ENCODE assay signal across 8 cellular contexts in genomic region chr1:147496571-147496970, GRCh38. TPM values are rescaled to one million over a fixed set of nuclear protein-coding genes. Genes with fewer than 3 reads are reported as not detected.
A peak's percentile ranks its signal among the peaks of the same experiment; 100 is the strongest.
DNase-seq lines count a peak whose midpoint lies in the region; ATAC-seq and TF ChIP-seq lines count a peak whose summit lies in the region.

No MANE protein-coding gene starts in this region.

- no peak overlapping the region for H2AFZ ChIP-seq in DND-41 (ENCODE audit: low read depth, low read length)
- no peak overlapping the region for H2AFZ ChIP-seq in osteoblast (ENCODE audit: low read length)

- H3K9me3 ChIP-seq in DND-41 (ENCODE audit: insufficient read depth, low read length, severe bottlenecking): no peaks in the 10 kb centered on the region
- H3K9me3 ChIP-seq in osteoblast (ENCODE audit: low read depth, low read length): no peaks in the 10 kb centered on the region

- H3K79me2 ChIP-seq in DND-41 (ENCODE audit: insufficient read depth, low read length) (no peaks in the 10 kb centered on the region), osteoblast (ENCODE audit: insufficient read depth, low read length) (no peaks in the 10 kb centered on the region)

- no peak overlapping the region for H3K9ac ChIP-seq in DND-41 (ENCODE audit: low read depth, low read length)

- H3K4me2 ChIP-seq in DND-41 (ENCODE audit: insufficient read depth, low read length) (no peak overlapping the region), osteoblast (ENCODE audit: insufficient read depth, low read length) (no peak overlapping the region)

- H3K36me3 ChIP-seq in DND-41 (ENCODE audit: insufficient read depth, low read length) (no peaks in the 10 kb centered on the region), osteoblast (ENCODE audit: insufficient read depth, low read length) (no peaks in the 10 kb centered on the region)

- H4K20me1 ChIP-seq in DND-41 (ENCODE audit: insufficient read depth, low read length) (no peaks in the 10 kb centered on the region), osteoblast (ENCODE audit: insufficient read depth, low read length) (no peaks in the 10 kb centered on the region)

- H3K27ac ChIP-seq in DND-41 (ENCODE audit: low read length) (no peak overlapping the region), dorsolateral prefrontal cortex (peak overlapping the region in 3 of 59 donors; percentile 3 to 21 (median 18)), osteoblast (ENCODE audit: low read depth, low read length) (no peak overlapping the region)

- H3K27me3 ChIP-seq in DND-41 (ENCODE audit: insufficient read depth, low read length, poor library complexity): no peaks in the 10 kb centered on the region
- no peaks in the 10 kb centered on the region for H3K27me3 ChIP-seq in dorsolateral prefrontal cortex
- H3K27me3 ChIP-seq in osteoblast (ENCODE audit: insufficient read depth, low read length): no peaks in the 10 kb centered on the region

- H3K4me1 ChIP-seq in DND-41 (ENCODE audit: insufficient read depth, low read length) (peaks cover 3% of the 10 kb centered on the region; the same call in 1 of the 2 replicates), osteoblast (ENCODE audit: insufficient read depth, low read length) (no peaks in the 10 kb centered on the region)

- TF ChIP-seq CTCF in DND-41 (IDR thresholded peaks at IDR 0.05; ENCODE audit: borderline replicate concordance, extremely low read depth, low read length, poor library complexity, severe bottlenecking): peak; percentile 20
- TF ChIP-seq CTCF in dorsolateral prefrontal cortex (IDR thresholded peaks at IDR 0.05 in 54 of 56, conservative IDR thresholded peaks at IDR 0.05 in 2 of 56; ENCODE audit: low read depth in 1 of 56, partially characterized antibody in 56 of 56): peak in 36 of 56 donors; percentile 15 to 53 (median 30)
- peak; percentile 54 for TF ChIP-seq CTCF in osteoblast (IDR thresholded peaks at IDR 0.05; ENCODE audit: extremely low read depth, low read depth, low read length)

- no peak for DNase-seq in DND-41
- DNase-seq in M059J (ENCODE audit: low read depth): peak; percentile 31
- DNase-seq in dorsolateral prefrontal cortex: peak in 5 of 10 donors; percentile 10 to 50 (median 22)
- DNase-seq in osteoblast (ENCODE audit: insufficient read length, low spot score, missing footprints): peak; percentile 77
- DNase-seq in dedifferentiated amniotic fluid mesenchymal stem cell (ENCODE audit: extremely low spot score): no peak
- no peak for DNase-seq in stimulated activated CD8-positive, alpha-beta memory T cell treated with anti-CD3 and anti-CD28 coated beads, Interleukin-4, amount 100 ng/mL, for 48 hours

- intact Hi-C loops in dorsolateral prefrontal cortex (cut with DNase I): loop anchor here (5.0 to 10.0 kb wide), 4 partner anchors 46 to 398 kb away; partner anchors contain the start of gene BCL9 (in 2 of the 2)

- ATAC-seq in DND-41 (ENCODE audit: insufficient read depth, low read depth) (no peak), GM21515 (IDR thresholded peaks at IDR 0.05; ENCODE audit: unreplicated experiment) (no peak), HG03521 (IDR thresholded peaks at IDR 0.05; ENCODE audit: unreplicated experiment) (no peak)

- H3K4me3 ChIP-seq in DND-41 (ENCODE audit: low read depth in 1 of 2, low read length in 2 of 2): no peak overlapping the region
- H3K4me3 ChIP-seq in dorsolateral prefrontal cortex: no peak overlapping the region
- no peak overlapping the region for H3K4me3 ChIP-seq in osteoblast (ENCODE audit: insufficient read depth, low read length)

RNA-seq across cellular contexts. Expression of gene BCL9, which starts 44.7 kb away (rescaled TPM):
- total RNA-seq in M059J (2014; rRNA removed; shearing (Covaris generic)): 8.8 and 18.1 TPM in 2 replicates
- total RNA-seq in dorsolateral prefrontal cortex (10 to 100 TPM; 14.9 to 40.4 (median 27.1) TPM), osteoblast (5.4 and 5.6 TPM in 2 replicates)

Comparison
In these comparisons a context has a peak if more than half of its experiments do, and no peak if none do; other contexts are left out.
1. DNase-seq: peak in M059J (single experiment) and osteoblast (single experiment); none in DND-41 (single experiment), dedifferentiated amniotic fluid mesenchymal stem cell (single experiment) and stimulated activated CD8-positive, alpha-beta memory T cell treated with anti-CD3 and anti-CD28 coated beads, Interleukin-4, amount 100 ng/mL, for 48 hours (single experiment).
2. Peak in every context shown above with its lines, with median percentiles within 50 percentile points of each other: CTCF ChIP-seq.